Comparison of ENCODE assay signal across 7 cellular contexts in genomic region chr18:24933345-24933744, GRCh38.
"Had no signal": no experiment of that assay in that cellular context is flagged by ENCODE, and none has a peak within 500 bp of the region (broad histone marks: within the 10 kb centered on the region; RNA-seq: fewer than 3 reads in every experiment).

No MANE protein-coding gene starts in this region.

- H3K4me3 Mint-ChIP-seq: GM23338 had no signal

- H3K4me1 ChIP-seq: HAP-1 had no signal

- H3K27ac Mint-ChIP-seq: GM23338 had no signal

- H3K9ac ChIP-seq: KMS-11 had no signal

- H3K36me3 ChIP-seq: HAP-1 had no signal

- DNase-seq: H7, IMR-90, KBM-7 had no signal

- H3K9me3 Mint-ChIP-seq: GM23338 had no signal

- H3K27ac ChIP-seq: HL-60, KMS-11 had no signal

- H2AFZ ChIP-seq: GM23338 had no signal

- H3K9me3 ChIP-seq: HAP-1 had no signal

- H3K4me3 ChIP-seq: GM23338, HAP-1 had no signal

- H3K4me2 ChIP-seq: GM23338, KMS-11 had no signal
